9 cellular contexts compared by ENCODE assay signal in the genomic region with DNA sequence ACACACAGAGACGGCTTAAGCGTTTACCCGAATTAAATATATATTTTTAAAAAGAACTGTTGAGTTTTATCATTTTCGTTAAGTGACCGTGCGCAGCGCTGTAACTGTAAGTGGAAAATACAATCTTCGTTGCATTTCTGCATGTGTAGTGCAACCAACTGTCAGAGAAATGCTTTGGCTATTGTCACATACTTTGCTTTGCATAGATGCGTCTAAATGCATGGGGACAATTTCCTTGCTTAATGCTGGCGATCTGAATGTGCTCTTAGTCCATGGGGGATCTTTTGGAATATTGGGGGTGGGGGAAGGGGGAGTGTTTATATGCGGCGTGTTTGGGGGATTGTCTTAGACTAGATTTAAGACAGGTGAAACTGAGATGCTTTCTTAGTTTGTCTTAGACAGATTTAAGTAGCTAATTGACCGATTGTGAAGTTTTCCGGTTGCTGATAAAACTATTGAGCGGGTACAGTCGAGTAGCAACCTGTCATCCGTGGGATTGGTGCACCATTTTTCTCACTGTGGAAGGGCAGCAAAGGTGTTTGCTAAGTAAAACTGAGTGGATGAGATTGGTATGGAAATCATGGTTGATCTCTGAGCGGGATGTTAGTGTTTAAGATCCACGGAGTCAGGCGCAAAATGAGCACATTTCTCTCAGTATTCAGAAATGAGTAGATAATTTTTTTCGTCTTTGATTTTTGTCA. TPM values are rescaled to one million over a fixed set of nuclear protein-coding genes. Genes with fewer than 3 reads are reported as not detected.
A peak's percentile ranks its signal among the peaks of the same experiment; 100 is the strongest.
DNase-seq lines count a peak whose midpoint lies in the region; ATAC-seq and TF ChIP-seq lines count a peak whose summit lies in the region.
"Had no signal": no experiment of that assay in that cellular context is flagged by ENCODE, and none has a peak within 500 bp of the region (broad histone marks: within the 10 kb centered on the region; RNA-seq: fewer than 3 reads in every experiment).

No MANE protein-coding gene starts in this region.

- DNase-seq in left ventricle myocardium inferior (no peak), left cardiac atrium (no peak), colonic mucosa (no peak), vagina (ENCODE audit: extremely low spot score in 2 of 2) (no peak), NCI-H2227 (lab: John Stamatoyannopoulos, UW; ENCODE audit: unreplicated experiment) (no peak)
- DNase-seq in stimulated activated naive CD8-positive, alpha-beta T cell treated with anti-CD3 and anti-CD28 coated beads, Interleukin-15, Interleukin-2, amounts not matched to agents 100 U/mL and 50 U/mL, for 24 hours, result no peak
- no peak for DNase-seq in activated CD8-positive, alpha-beta memory T cell treated with anti-CD3 and anti-CD28 coated beads for 24 hours

- H3K9me3 ChIP-seq in left ventricle myocardium inferior (replicated peaks) (no peaks in the 10 kb centered on the region), colonic mucosa (no peaks in the 10 kb centered on the region), mucosa of stomach (ENCODE audit: control insufficient read depth, low read length) (no peaks in the 10 kb centered on the region), vagina (no peaks in the 10 kb centered on the region)

- no peak for ATAC-seq in left cardiac atrium
- ATAC-seq in stimulated activated naive CD8-positive, alpha-beta T cell treated with anti-CD3 and anti-CD28 coated beads, Interleukin-15, Interleukin-2, amounts not matched to agents 100 U/mL and 50 U/mL, for 24 hours, result no peak

- TF ChIP-seq POLR2A in vagina (IDR thresholded peaks at IDR 0.05), result no peak

- TF ChIP-seq CTCF in left ventricle myocardium inferior (IDR thresholded peaks at IDR 0.05; ENCODE audit: borderline replicate concordance) (no peak), colonic mucosa (IDR thresholded peaks at IDR 0.05) (no peak), vagina (IDR thresholded peaks at IDR 0.05) (no peak)

- intact Hi-C loops in left ventricle myocardium inferior (cut with micrococcal nuclease) (no loop called here), left cardiac atrium (cut with DNase I) (loop anchor here in 1 of 2 donors (5.0 kb wide), 1 partner anchor 106 kb away; no protein-coding TSS in a partner anchor), colonic mucosa (cut with DNase I) (no loop called here), vagina (cut with DNase I) (no loop called here)

- H3K4me1 ChIP-seq in left ventricle myocardium inferior, result peaks cover 36% of the 10 kb centered on the region
- peaks cover under 1% of the 10 kb centered on the region for H3K4me1 ChIP-seq in colonic mucosa
- no peaks in the 10 kb centered on the region for H3K4me1 ChIP-seq in mucosa of stomach (ENCODE audit: control insufficient read depth, insufficient read depth, low read length)
- peaks cover 12% of the 10 kb centered on the region for H3K4me1 ChIP-seq in vagina

- H3K36me3 ChIP-seq in left ventricle myocardium inferior (no peaks in the 10 kb centered on the region), colonic mucosa (no peaks in the 10 kb centered on the region), mucosa of stomach (ENCODE audit: control insufficient read depth, insufficient read depth, low read length) (no peaks in the 10 kb centered on the region), vagina (no peaks in the 10 kb centered on the region)

- H3K9ac ChIP-seq in colonic mucosa (ENCODE audit: low read depth in 2 of 2, low read length in 2 of 2) (peak overlapping the region; percentile 17 to 89), mucosa of stomach (ENCODE audit: low read length) (peak overlapping the region; percentile 80)

- H3K27ac ChIP-seq in left ventricle myocardium inferior (replicated peaks) (peak overlapping the region; percentile 91), colonic mucosa (peak overlapping the region; percentile 83), vagina (no peak overlapping the region)

- peaks cover 78% of the 10 kb centered on the region for H3K27me3 ChIP-seq in left ventricle myocardium inferior (ENCODE audit: low read depth)
- H3K27me3 ChIP-seq in colonic mucosa, result no peaks in the 10 kb centered on the region
- peaks cover 5% of the 10 kb centered on the region for H3K27me3 ChIP-seq in mucosa of stomach (ENCODE audit: control insufficient read depth, insufficient read depth, low read length)
- H3K27me3 ChIP-seq in vagina, result no peaks in the 10 kb centered on the region

- H3K4me3 ChIP-seq in left ventricle myocardium inferior (peak overlapping the region; percentile 72), colonic mucosa (peak overlapping the region; percentile 49), mucosa of stomach (ENCODE audit: low read length) (peak overlapping the region; percentile 75), vagina (peak overlapping the region; percentile 54 to 59)

RNA-seq across cellular contexts. Expression of a gene that starts 0.5 kb away (rescaled TPM):
- total RNA-seq in left ventricle myocardium inferior, result 15.8 TPM
- 10 to 100 TPM; 25.2 to 26.6 TPM for total RNA-seq in left cardiac atrium
- 1 to 10 TPM; 7.4 to 8.1 TPM for total RNA-seq in colonic mucosa
- total RNA-seq in vagina, result 19.2 TPM
- total RNA-seq: lung microvascular endothelial cell had no signal

RNA-seq across cellular contexts. Expression of a gene that starts 22.7 kb away (rescaled TPM):
- total RNA-seq in left ventricle myocardium inferior (0.14 TPM), left cardiac atrium (under 1 TPM; 0.16 to 0.18 TPM), colonic mucosa (under 1 TPM; 0.11 to 0.12 TPM), vagina (0.25 TPM)
- total RNA-seq: lung microvascular endothelial cell had no signal
